17 cellular contexts compared by ENCODE assay signal in the genomic region with DNA sequence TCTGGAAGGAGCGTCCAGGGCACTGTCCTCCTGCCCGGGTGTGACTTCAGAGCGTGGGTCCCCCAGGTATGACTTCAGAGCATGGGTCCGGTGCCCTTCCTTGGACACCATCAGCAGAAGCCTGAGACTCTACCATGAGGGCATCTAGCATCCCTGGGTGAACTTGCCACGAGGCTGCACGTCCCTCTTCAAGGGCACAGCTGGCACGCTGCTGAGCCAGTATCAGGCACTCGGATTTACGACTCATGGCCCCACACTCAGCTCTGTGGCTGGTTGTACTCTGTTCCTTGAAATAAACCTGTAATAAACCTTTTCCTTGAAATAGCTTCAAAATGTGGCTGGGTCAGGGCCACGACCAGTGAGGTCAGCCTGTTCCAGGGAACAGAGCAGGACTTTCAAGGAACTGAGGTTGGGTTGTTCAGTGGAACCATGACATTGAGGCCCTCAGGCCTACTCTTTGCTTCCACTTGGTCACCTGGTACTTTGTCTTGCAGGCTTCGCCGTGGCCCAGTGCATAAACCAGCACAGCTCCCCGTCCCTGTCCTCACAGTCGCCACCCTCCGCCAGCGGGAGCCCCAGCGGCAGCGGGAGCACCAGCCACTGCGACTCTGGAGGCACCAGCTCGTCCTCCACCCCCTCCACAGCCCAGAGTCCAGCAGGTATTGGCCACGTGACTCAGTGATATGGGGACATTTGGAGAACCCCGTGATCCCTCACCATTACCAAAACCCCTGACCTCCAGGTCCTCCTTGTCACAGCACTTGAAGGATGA.
"Had no signal": no experiment of that assay in that cellular context is flagged by ENCODE, and none has a peak within 500 bp of the region (broad histone marks: within the 10 kb centered on the region; RNA-seq: fewer than 3 reads in every experiment).

No MANE protein-coding gene starts in this region.

- ATAC-seq: activated CD8-positive, alpha-beta memory T cell treated with anti-CD3 and anti-CD28 coated beads, Interleukin-2, amount 10 ng/mL, durations not matched to agents 7 days and 5 days; left lobe of liver; psoas muscle; right cardiac atrium had no signal

- DNase-seq: activated CD4-positive, alpha-beta T cell treated with anti-CD3 and anti-CD28 coated beads, Interleukin-2, amount 50 U/mL, for 48 hours; activated CD8-positive, alpha-beta memory T cell treated with anti-CD3 and anti-CD28 coated beads, Interleukin-2, amount 10 ng/mL, durations not matched to agents 7 days and 5 days; activated gamma-delta T cell; amniotic stem cell; dorsolateral prefrontal cortex; head of caudate nucleus; ovary; small intestine; stimulated activated CD4-positive, alpha-beta T cell treated with anti-CD3 and anti-CD28 coated beads, Interleukin-4, amount 100 ng/mL, for 1 hour; T-helper 1 cell; thyroid gland had no signal

- H3K4me3 ChIP-seq: cardiac muscle cell, dorsolateral prefrontal cortex, neural progenitor cell, ovary, psoas muscle, thyroid gland had no signal

- H3K4me1 Mint-ChIP-seq: activated naive CD4-positive, alpha-beta T cell treated with anti-CD3 and anti-CD28 coated beads, Interleukin-2, amount 50 U/mL, for 24 hours had no signal

- H3K36me3 Mint-ChIP-seq: activated naive CD4-positive, alpha-beta T cell treated with anti-CD3 and anti-CD28 coated beads, Interleukin-2, amount 50 U/mL, for 24 hours; neural progenitor cell had no signal

- H3K9me3 Mint-ChIP-seq: activated naive CD4-positive, alpha-beta T cell treated with anti-CD3 and anti-CD28 coated beads, Interleukin-2, amount 50 U/mL, for 24 hours; neural progenitor cell had no signal

- H3K27me3 Mint-ChIP-seq: activated CD8-positive, alpha-beta memory T cell treated with anti-CD3 and anti-CD28 coated beads, Interleukin-2, amount 10 ng/mL, durations not matched to agents 7 days and 5 days; activated naive CD4-positive, alpha-beta T cell treated with anti-CD3 and anti-CD28 coated beads, Interleukin-2, amount 50 U/mL, for 24 hours had no signal

- H3K27ac Mint-ChIP-seq: activated CD8-positive, alpha-beta memory T cell treated with anti-CD3 and anti-CD28 coated beads, Interleukin-2, amount 10 ng/mL, durations not matched to agents 7 days and 5 days; activated naive CD4-positive, alpha-beta T cell treated with anti-CD3 and anti-CD28 coated beads, Interleukin-2, amount 50 U/mL, for 24 hours had no signal

- H3K4me3 Mint-ChIP-seq: activated CD8-positive, alpha-beta memory T cell treated with anti-CD3 and anti-CD28 coated beads, Interleukin-2, amount 10 ng/mL, durations not matched to agents 7 days and 5 days; activated naive CD4-positive, alpha-beta T cell treated with anti-CD3 and anti-CD28 coated beads, Interleukin-2, amount 50 U/mL, for 24 hours; neural progenitor cell had no signal
